In genomic region chr10:130470286-130470685, GRCh38 we compare ENCODE assay signal across 14 cellular contexts.
"Had no signal": no experiment of that assay in that cellular context is flagged by ENCODE, and none has a peak within 500 bp of the region (broad histone marks: within the 10 kb centered on the region; RNA-seq: fewer than 3 reads in every experiment).

No MANE protein-coding gene starts in this region.

- H3K36me3 Mint-ChIP-seq: activated CD4-positive, alpha-beta memory T cell treated with anti-CD3 and anti-CD28 coated beads for 36 hours; activated naive CD8-positive, alpha-beta T cell treated with anti-CD3 and anti-CD28 coated beads for 36 hours; naive thymus-derived CD4-positive, alpha-beta T cell had no signal

- H3K4me3 Mint-ChIP-seq: activated CD4-positive, alpha-beta memory T cell treated with anti-CD3 and anti-CD28 coated beads for 36 hours; activated naive CD8-positive, alpha-beta T cell treated with anti-CD3 and anti-CD28 coated beads for 36 hours; central memory CD8-positive, alpha-beta T cell; naive thymus-derived CD4-positive, alpha-beta T cell; neural crest cell had no signal

- H3K27ac Mint-ChIP-seq: activated CD4-positive, alpha-beta memory T cell treated with anti-CD3 and anti-CD28 coated beads for 36 hours; activated naive CD8-positive, alpha-beta T cell treated with anti-CD3 and anti-CD28 coated beads for 36 hours; naive thymus-derived CD4-positive, alpha-beta T cell had no signal

- H3K4me1 Mint-ChIP-seq: activated naive CD8-positive, alpha-beta T cell treated with anti-CD3 and anti-CD28 coated beads for 36 hours; central memory CD8-positive, alpha-beta T cell; neural crest cell had no signal

- DNase-seq: activated CD4-positive, alpha-beta memory T cell treated with anti-CD3 and anti-CD28 coated beads for 36 hours; activated CD4-positive, alpha-beta T cell treated with anti-CD3 and anti-CD28 coated beads for 48 hours; activated naive CD4-positive, alpha-beta T cell; activated naive CD8-positive, alpha-beta T cell treated with anti-CD3 and anti-CD28 coated beads for 36 hours; activated T-cell treated with anti-CD3 and anti-CD28 coated beads, Interleukin-2, amount 50 U/mL, for 1 hour; cortex of kidney; heart left ventricle; left colon; naive thymus-derived CD4-positive, alpha-beta T cell; spleen; stimulated activated CD4-positive, alpha-beta T cell treated with anti-CD3 and anti-CD28 coated beads, Interleukin-4, amount 100 ng/mL, for 24 hours; stimulated activated naive CD8-positive, alpha-beta T cell treated with anti-CD3 and anti-CD28 coated beads, Interleukin-15, Interleukin-2, amounts not matched to agents 100 U/mL and 50 U/mL, for 24 hours had no signal

- H3K27me3 Mint-ChIP-seq: activated CD4-positive, alpha-beta memory T cell treated with anti-CD3 and anti-CD28 coated beads for 36 hours; activated naive CD8-positive, alpha-beta T cell treated with anti-CD3 and anti-CD28 coated beads for 36 hours; central memory CD8-positive, alpha-beta T cell had no signal

- ATAC-seq: heart left ventricle; left colon; naive thymus-derived CD4-positive, alpha-beta T cell; stimulated activated naive CD8-positive, alpha-beta T cell treated with anti-CD3 and anti-CD28 coated beads, Interleukin-15, Interleukin-2, amounts not matched to agents 100 U/mL and 50 U/mL, for 24 hours had no signal
